ENCODE assay signal across 8 cellular contexts in genomic region chr1:224329484-224329841, GRCh38. TPM values are rescaled to one million over a fixed set of nuclear protein-coding genes. Genes with fewer than 3 reads are reported as not detected.
DNase-seq lines count a peak whose midpoint lies in the region; ATAC-seq and TF ChIP-seq lines count a peak whose summit lies in the region.

No MANE protein-coding gene starts in this region.

- H3K27me3 ChIP-seq in GM23338 (ENCODE audit: insufficient read depth), result no peaks in the 10 kb centered on the region

- TF ChIP-seq CTCF in GM23338 (conservative IDR thresholded peaks at IDR 0.05; ENCODE audit: low read depth in 2 of 2), result no peak
- TF ChIP-seq CTCF in glutamatergic neuron (IDR thresholded peaks at IDR 0.05; ENCODE audit: partially characterized antibody, unreplicated experiment), result no peak

- H3K4me1 Mint-ChIP-seq in GM23338, result peaks cover 17% of the 10 kb centered on the region; the same call in 2 of the 3 replicates
- H3K4me1 Mint-ChIP-seq in T-cell, result peaks cover 43 to 63% (median 56%) of the 10 kb centered on the region in 3 donors
- H3K4me1 Mint-ChIP-seq in glutamatergic neuron (ENCODE audit: low read depth, unreplicated experiment), result peaks cover 14% of the 10 kb centered on the region

- H3K36me3 Mint-ChIP-seq in GM23338 (ENCODE audit: low read depth), result peaks cover 9% of the 10 kb centered on the region
- H3K36me3 Mint-ChIP-seq in T-cell, result peaks cover 10% of the 10 kb centered on the region
- H3K36me3 Mint-ChIP-seq in glutamatergic neuron (ENCODE audit: unreplicated experiment), result no peaks in the 10 kb centered on the region

- H3K27ac ChIP-seq in GM23338 (ENCODE audit: low read depth), result peak overlapping the region; percentile 97
- H3K27ac ChIP-seq in skin epidermis, result peak overlapping the region in 20 of 21 experiments; percentile 81 to 99 (median 94)

- H3K27ac Mint-ChIP-seq in GM23338, result peak overlapping the region; percentile 100
- peak overlapping the region; percentile 98 to 100 for H3K27ac Mint-ChIP-seq in T-cell
- peak overlapping the region; percentile 99 for H3K27ac Mint-ChIP-seq in glutamatergic neuron (ENCODE audit: unreplicated experiment)

- POLR2A ChIA-PET in T-cell (lab: Charles Lee), result no interaction called here

- H2AFZ ChIP-seq in GM23338, result peak overlapping the region; percentile 72; the same call in 1 of the 2 replicates

- H3F3A ChIP-seq in GM23338 (replicated peaks; ENCODE audit: low read depth), result no peaks in the 10 kb centered on the region

- H3K36me3 ChIP-seq in GM23338 (ENCODE audit: insufficient read depth), result no peaks in the 10 kb centered on the region

- ATAC-seq in GM23338 (no peak), T-cell (replicated peaks in 1 of 4) (peak in 1 of 4 experiments; percentile 2), HG03095 (IDR thresholded peaks at IDR 0.05; ENCODE audit: unreplicated experiment) (no peak), GM21576 (IDR thresholded peaks at IDR 0.05; ENCODE audit: unreplicated experiment) (no peak)

- CTCF ChIA-PET in T-cell (lab: Charles Lee), result interaction anchor here in 1 of 2 donors (1.3 to 1.4 kb wide), 3 partner anchors 12 to 220 kb away, joined by 3 to 10 read pairs (median 4); no protein-coding TSS in a partner anchor

- H3K4me2 ChIP-seq in GM23338, result peak overlapping the region; percentile 74

- H3K4me1 ChIP-seq in GM23338 (ENCODE audit: insufficient read depth), result peaks cover 7% of the 10 kb centered on the region; the same call in 1 of the 2 replicates

- peaks cover 10% of the 10 kb centered on the region; the same call in 1 of the 2 replicates for H4K20me1 ChIP-seq in GM23338 (replicated peaks; ENCODE audit: insufficient read depth)

- no peaks in the 10 kb centered on the region for H3K9me2 ChIP-seq in GM23338 (ENCODE audit: insufficient read depth)

- DNase-seq in GM23338 (ENCODE audit: low spot score) (peak; percentile 3), T-cell (no peak), glutamatergic neuron (no peak), COLO668 (lab: John Stamatoyannopoulos, UW; ENCODE audit: unreplicated experiment) (no peak), amniotic stem cell (lab: John Stamatoyannopoulos, UW) (no peak)

- peaks cover 3% of the 10 kb centered on the region for H3K27me3 Mint-ChIP-seq in GM23338 (ENCODE audit: insufficient read depth, low read depth, poor library complexity)
- no peaks in the 10 kb centered on the region for H3K27me3 Mint-ChIP-seq in T-cell
- H3K27me3 Mint-ChIP-seq in glutamatergic neuron (ENCODE audit: unreplicated experiment), result peaks cover 6% of the 10 kb centered on the region

- H3K79me2 ChIP-seq in GM23338 (replicated peaks; ENCODE audit: insufficient read depth), result peaks cover 55% of the 10 kb centered on the region

- H3K4me3 ChIP-seq in GM23338, result peak overlapping the region; percentile 93
- H3K4me3 ChIP-seq in skin epidermis, result peak overlapping the region; percentile 62 to 84 (median 73)

- peak overlapping the region; percentile 96 for H3K4me3 Mint-ChIP-seq in GM23338
- H3K4me3 Mint-ChIP-seq in T-cell, result peak overlapping the region; percentile 95 to 98 (median 96)
- H3K4me3 Mint-ChIP-seq in glutamatergic neuron (ENCODE audit: unreplicated experiment), result peak overlapping the region; percentile 98

- H3K9me3 Mint-ChIP-seq in GM23338 (no peaks in the 10 kb centered on the region), T-cell (no peaks in the 10 kb centered on the region), glutamatergic neuron (ENCODE audit: unreplicated experiment) (peaks cover 2% of the 10 kb centered on the region)

TF ChIP-seq in GM23338, 12 proteins besides CTCF, POLR2A, EP300 and RAD21 (continues in another document):
- no peak for TF ChIP-seq ZNF114 (CRISPR knock-in tag; IDR thresholded peaks at IDR 0.05)
- no peak for TF ChIP-seq ETS1 (IDR thresholded peaks at IDR 0.05)
- TF ChIP-seq ZNF462 (CRISPR knock-in tag; IDR thresholded peaks at IDR 0.05), result no peak
- TF ChIP-seq JUNB (IDR thresholded peaks at IDR 0.05; ENCODE audit: unreplicated experiment), result no peak
- TF ChIP-seq ZNF331 (CRISPR knock-in tag; IDR thresholded peaks at IDR 0.05; ENCODE audit: low read depth), result no peak

RNA-seq across cellular contexts. Expression of gene NVL, which starts 0.5 kb away (rescaled TPM):
- total RNA-seq in GM23338 (2014; rRNA removed; shearing (Covaris generic)), result 35.3 and 44.4 TPM in 2 replicates
- polyA plus RNA-seq in GM23338 (2016; fragmentation: Nextera tagmentation; extraction: Ambion mirVana), result 62.2 and 71.7 TPM in 2 replicates
- total RNA-seq in T-cell (10 to 100 TPM; 32.5 to 42.0 (median 37.6) TPM), glutamatergic neuron (ENCODE audit: unreplicated experiment) (36.9 TPM)

RNA-seq across cellular contexts. Expression of gene CNIH4, which starts 27.2 kb away (rescaled TPM):
- 47.4 and 53.5 TPM in 2 replicates for total RNA-seq in GM23338 (2014; rRNA removed; shearing (Covaris generic))
- 191 and 194 TPM in 2 replicates for polyA plus RNA-seq in GM23338 (2016; fragmentation: Nextera tagmentation; extraction: Ambion mirVana)
- total RNA-seq in T-cell (10 to 100 TPM; 25.9 to 40.9 (median 38.8) TPM), glutamatergic neuron (ENCODE audit: unreplicated experiment) (85.5 TPM)
